Comparison of ENCODE assay signal across 9 cellular contexts in genomic region chr3:10292505-10293419, GRCh38. TPM values are rescaled to one million over a fixed set of nuclear protein-coding genes. Genes with fewer than 3 reads are reported as not detected.
DNase-seq lines count a peak whose midpoint lies in the region; ATAC-seq and TF ChIP-seq lines count a peak whose summit lies in the region.
"Had no signal": no experiment of that assay in that cellular context is flagged by ENCODE, and none has a peak within 500 bp of the region (broad histone marks: within the 10 kb centered on the region; RNA-seq: fewer than 3 reads in every experiment).

Gene GHRL (minus strand): TSS chr3:10292947. CDS start chr3:10290180, 2,767 bp downstream.

- H3K27me3 Mint-ChIP-seq in stimulated activated naive CD8-positive, alpha-beta T cell treated with anti-CD3 and anti-CD28 coated beads, Interleukin-15, Interleukin-2, amounts not matched to agents 100 ng/mL and 50 ng/mL, for 24 hours, result no peaks in the 10 kb centered on the region

- intact Hi-C loops in A673 (cut with micrococcal nuclease; ENCODE audit: unreplicated experiment) (no loop called here), ascending aorta (cut with DNase I) (no loop called here)

- H3K27ac ChIP-seq in A673 (ENCODE audit: low read depth, low read length, poor library complexity, severe bottlenecking), result no peak within 1 kb of the TSS
- H3K27ac ChIP-seq in ascending aorta, result no peak within 1 kb of the TSS

- peak within 1 kb of the TSS; percentile 77 to 89 for H3K27ac Mint-ChIP-seq in activated naive CD4-positive, alpha-beta T cell treated with anti-CD3 and anti-CD28 coated beads, Interleukin-2, amount 50 U/mL, for 72 hours
- peak within 1 kb of the TSS; percentile 54 for H3K27ac Mint-ChIP-seq in stimulated activated naive CD8-positive, alpha-beta T cell treated with anti-CD3 and anti-CD28 coated beads, Interleukin-15, Interleukin-2, amounts not matched to agents 100 ng/mL and 50 ng/mL, for 24 hours

- H3K9me3 ChIP-seq in A673 (ENCODE audit: low read depth, low read length, poor library complexity, severe bottlenecking) (no peaks in the 10 kb centered on the region), ascending aorta (no peaks in the 10 kb centered on the region)

- H3K4me3 Mint-ChIP-seq in stimulated activated naive CD8-positive, alpha-beta T cell treated with anti-CD3 and anti-CD28 coated beads, Interleukin-15, Interleukin-2, amounts not matched to agents 100 ng/mL and 50 ng/mL, for 24 hours, result peak within 1 kb of the TSS; percentile 33

- no peaks in the 10 kb centered on the region for H3K27me3 ChIP-seq in A673 (replicated peaks; ENCODE audit: insufficient read depth, low read depth, low read length, poor library complexity)
- no peaks in the 10 kb centered on the region for H3K27me3 ChIP-seq in ascending aorta
- H3K27me3 ChIP-seq in H7 (ENCODE audit: control insufficient read depth, insufficient read depth, low read length), result no peaks in the 10 kb centered on the region

- DNase-seq in A673 (ENCODE audit: low spot score) (peak; percentile 29), ascending aorta (ENCODE audit: low spot score in 2 of 2) (no peak), H7 (no peak)
- no peak for DNase-seq in activated naive CD4-positive, alpha-beta T cell treated with anti-CD3 and anti-CD28 coated beads, Interleukin-2, amount 50 U/mL, for 72 hours (ENCODE audit: low spot score in 2 of 2)
- DNase-seq in stimulated activated naive CD4-positive, alpha-beta T cell treated with Interleukin-2 at 50 U/mL for 16 hours (lab: John Stamatoyannopoulos, UW), result no peak

- POLR2A ChIA-PET in A673 (lab: Charles Lee; ENCODE audit: low non-redundant PET), result no interaction called here

- H3K4me1 ChIP-seq in A673 (ENCODE audit: insufficient read depth, low read length, poor library complexity, severe bottlenecking) (no peaks in the 10 kb centered on the region), ascending aorta (no peaks in the 10 kb centered on the region)

- H3K4me3 ChIP-seq in A673 (ENCODE audit: low read depth, low read length, poor library complexity, severe bottlenecking) (no peak within 1 kb of the TSS), ascending aorta (no peak within 1 kb of the TSS), H7 (ENCODE audit: insufficient read depth, low read depth, low read length) (no peak within 1 kb of the TSS)

- no peak for TF ChIP-seq CTCF in A673 (conservative IDR thresholded peaks at IDR 0.05; ENCODE audit: low read depth, low read length)
- no peak for TF ChIP-seq CTCF in ascending aorta (IDR thresholded peaks at IDR 0.05)

- BruUV-seq in A673 (replicated peaks; lab: Mats Ljungman, UMichigan), result no TSS peak

- H3K36me3 ChIP-seq in A673 (ENCODE audit: insufficient read depth, low read length, poor library complexity, severe bottlenecking), result peaks cover 6% of the 10 kb centered on the region
- peaks cover 21 to 30% of the 10 kb centered on the region in 2 donors for H3K36me3 ChIP-seq in ascending aorta
- peaks cover 13% of the 10 kb centered on the region for H3K36me3 ChIP-seq in H7 (replicated peaks; ENCODE audit: control insufficient read depth, insufficient read depth, low read length)

- ATAC-seq in GM18909 (IDR thresholded peaks at IDR 0.05; ENCODE audit: poor library complexity, unreplicated experiment) (peak; percentile 77), HG03097 (IDR thresholded peaks at IDR 0.05; ENCODE audit: low FRiP score, unreplicated experiment) (peak; percentile 71)
- peak in 1 of 2 donors; percentile 56 for ATAC-seq in activated naive CD4-positive, alpha-beta T cell treated with anti-CD3 and anti-CD28 coated beads, Interleukin-2, amount 50 U/mL, for 72 hours

- H3K4me1 Mint-ChIP-seq in stimulated activated naive CD8-positive, alpha-beta T cell treated with anti-CD3 and anti-CD28 coated beads, Interleukin-15, Interleukin-2, amounts not matched to agents 100 ng/mL and 50 ng/mL, for 24 hours (ENCODE audit: low read depth), result peaks cover 26% of the 10 kb centered on the region

- H3K9me3 Mint-ChIP-seq in activated naive CD4-positive, alpha-beta T cell treated with anti-CD3 and anti-CD28 coated beads, Interleukin-2, amount 50 U/mL, for 72 hours, result no peaks in the 10 kb centered on the region
- H3K9me3 Mint-ChIP-seq in stimulated activated naive CD8-positive, alpha-beta T cell treated with anti-CD3 and anti-CD28 coated beads, Interleukin-15, Interleukin-2, amounts not matched to agents 100 ng/mL and 50 ng/mL, for 24 hours, result no peaks in the 10 kb centered on the region

- peaks cover 7 to 14% of the 10 kb centered on the region in 2 donors for H3K36me3 Mint-ChIP-seq in activated naive CD4-positive, alpha-beta T cell treated with anti-CD3 and anti-CD28 coated beads, Interleukin-2, amount 50 U/mL, for 72 hours
- peaks cover 45% of the 10 kb centered on the region for H3K36me3 Mint-ChIP-seq in stimulated activated naive CD8-positive, alpha-beta T cell treated with anti-CD3 and anti-CD28 coated beads, Interleukin-15, Interleukin-2, amounts not matched to agents 100 ng/mL and 50 ng/mL, for 24 hours (ENCODE audit: low read depth)

- CTCF ChIA-PET in A673 (lab: Charles Lee), result no interaction called here

RNA-seq across cellular contexts. Expression of gene GHRL, which starts in this region (rescaled TPM):
- total RNA-seq in A673 (2021) (1.0 and 2.0 TPM in 2 replicates), ascending aorta (not detected)
- total RNA-seq in activated naive CD4-positive, alpha-beta T cell treated with anti-CD3 and anti-CD28 coated beads, Interleukin-2, amount 50 U/mL, for 72 hours, result not detected
- not detected in 2 replicates for total RNA-seq in H7 (2014; rRNA removed; shearing (Covaris generic))
- total RNA-seq: kidney epithelial cell had no signal
